Comparison of ENCODE assay signal across 13 cellular contexts in genomic region chr2:207805566-207806226, GRCh38. TPM values are rescaled to one million over a fixed set of nuclear protein-coding genes. Genes with fewer than 3 reads are reported as not detected.
A peak's percentile ranks its signal among the peaks of the same experiment; 100 is the strongest.
DNase-seq lines count a peak whose midpoint lies in the region; ATAC-seq and TF ChIP-seq lines count a peak whose summit lies in the region.
"Had no signal": no experiment of that assay in that cellular context is flagged by ENCODE, and none has a peak within 500 bp of the region (broad histone marks: within the 10 kb centered on the region; RNA-seq: fewer than 3 reads in every experiment).

No MANE protein-coding gene starts in this region.

- H2AFZ ChIP-seq in smooth muscle cell (ENCODE audit: low read depth), result no peak overlapping the region

- H3K27me3 ChIP-seq in smooth muscle cell (ENCODE audit: low read depth), result no peaks in the 10 kb centered on the region

- H3K4me2 ChIP-seq in smooth muscle cell, result no peak overlapping the region

- CTCF ChIA-PET in HEK293 (lab: Yijun Ruan, JAX) (interaction anchor here (1.3 to 1.9 kb wide), 3 partner anchors 14 to 235 kb away, joined by 5 to 7 read pairs (median 5); no protein-coding TSS in a partner anchor), RWPE1 (lab: Yijun Ruan, JAX) (interaction anchor here (0.7 kb wide), 1 partner anchor 110 kb away, joined by 3 read pairs; no protein-coding TSS in a partner anchor)

- no peak overlapping the region for H3K9ac ChIP-seq in smooth muscle cell (ENCODE audit: low read depth)

- no peaks in the 10 kb centered on the region for H4K20me1 ChIP-seq in smooth muscle cell (ENCODE audit: low read depth)

- DNase-seq in RWPE1 (ENCODE audit: low spot score), result peak; percentile 45
- peak; percentile 69 for DNase-seq in islet precursor cell
- no peak for DNase-seq in smooth muscle cell (lab: John Stamatoyannopoulos, UW; ENCODE audit: unreplicated experiment)
- no peak for DNase-seq in stimulated activated naive CD4-positive, alpha-beta T cell (lab: John Stamatoyannopoulos, UW)
- DNase-seq in NOMO-1 treated with dmso at 0.1 percent for 144 hours (lab: John Stamatoyannopoulos, UW; ENCODE audit: unreplicated experiment), result no peak
- DNase-seq: activated CD4-positive, alpha-beta T cell treated with anti-CD3 and anti-CD28 coated beads for 48 hours; C1 segment of cervical spinal cord; lower lobe of right lung; NCI-H1092; substantia nigra; T1000 had no signal

- H3K36me3 ChIP-seq in HEK293 (ENCODE audit: control insufficient read depth in 2 of 2, insufficient read depth in 1 of 2, low read length in 2 of 2) (no peaks in the 10 kb centered on the region), smooth muscle cell (ENCODE audit: low read depth) (no peaks in the 10 kb centered on the region)
- H3K36me3 ChIP-seq: lower lobe of right lung had no signal

- no peaks in the 10 kb centered on the region for H3F3A ChIP-seq in smooth muscle cell (ENCODE audit: low read depth)

- TF ChIP-seq CTCF in HEK293 (tag by site-specific recombination; IDR thresholded peaks at IDR 0.05) (no peak), RWPE1 (conservative IDR thresholded peaks at IDR 0.05; ENCODE audit: low read depth) (no peak), smooth muscle cell (IDR thresholded peaks at IDR 0.05; ENCODE audit: borderline replicate concordance, insufficient read depth, poor library complexity, severe bottlenecking) (no peak)

- H3K4me1 ChIP-seq in HEK293 (ENCODE audit: control insufficient read depth, insufficient read depth, low read length), result peaks cover 6% of the 10 kb centered on the region; the same call in 1 of the 2 replicates
- peaks cover 21% of the 10 kb centered on the region for H3K4me1 ChIP-seq in smooth muscle cell (ENCODE audit: low read depth)

- H3K4me3 ChIP-seq in HEK293 (ENCODE audit: low read depth, low read length) (no peak overlapping the region), smooth muscle cell (no peak overlapping the region)
- H3K4me3 ChIP-seq: lower lobe of right lung had no signal

- ATAC-seq in GM18873 (IDR thresholded peaks at IDR 0.05; ENCODE audit: low FRiP score, unreplicated experiment), result no peak

- POLR2A ChIA-PET in HEK293 (lab: Yijun Ruan, JAX), result interaction anchor here (1.2 kb wide), 1 partner anchor 9 kb away, joined by 5 read pairs; no protein-coding TSS in a partner anchor
- POLR2A ChIA-PET in RWPE1 (lab: Yijun Ruan, JAX; ENCODE audit: low non-redundant PET), result no interaction called here

- H3K79me2 ChIP-seq in smooth muscle cell (ENCODE audit: low read depth), result no peaks in the 10 kb centered on the region

- H3K9me3 ChIP-seq in HEK293 (ENCODE audit: control insufficient read depth, insufficient read depth, low read depth, low read length) (no peaks in the 10 kb centered on the region), smooth muscle cell (replicated peaks; ENCODE audit: low read depth) (no peaks in the 10 kb centered on the region)
- H3K9me3 ChIP-seq: lower lobe of right lung had no signal

- 74% methylated on average over 5 of the region's 5 CpGs for WGBS in smooth muscle cell (ENCODE audit: low lambda C conversion rate)

- H3K27ac ChIP-seq in HEK293 (ENCODE audit: extremely low read depth, low read depth, low read length) (no peak overlapping the region), RWPE1 (peak overlapping the region; percentile 62), smooth muscle cell (ENCODE audit: low read depth) (peak overlapping the region; percentile 60)
- H3K27ac ChIP-seq: lower lobe of right lung had no signal

TF ChIP-seq in HEK293, 187 proteins besides CTCF, POLR2A, EP300 and RAD21:
- TF ChIP-seq ZNF843 (tag by site-specific recombination; IDR thresholded peaks at IDR 0.05) (no peak), ZNF324 (tag by site-specific recombination; IDR thresholded peaks at IDR 0.05) (no peak), ZNF639 (tag by site-specific recombination; IDR thresholded peaks at IDR 0.05) (no peak), SCRT2 (tag by site-specific recombination; IDR thresholded peaks at IDR 0.05) (peak; percentile 85), ZNF600 (tag by site-specific recombination; IDR thresholded peaks at IDR 0.05) (0 out of 2 replicates have a peak, but pooled peaks have one; percentile 41), SCRT1 (tag by site-specific recombination; IDR thresholded peaks at IDR 0.05; ENCODE audit: borderline replicate concordance) (0 out of 2 replicates have a peak, but pooled peaks have one; percentile 39), ZNF366 (tag by site-specific recombination; conservative IDR thresholded peaks at IDR 0.05) (peak; percentile 31; the same call in 1 of the 2 replicates)

RNA-seq across cellular contexts. Expression of gene FZD5, which starts 36.0 kb away (rescaled TPM):
- total RNA-seq in smooth muscle cell, result 0.67 and 1.4 TPM in 2 replicates
- 0.09 and 0.60 TPM in 2 replicates for polyA plus RNA-seq in smooth muscle cell

Comparison
In these comparisons a context has a peak if more than half of its experiments do, and no peak if none do; other contexts are left out.
1. DNase-seq: peak in RWPE1 (single experiment) and islet precursor cell (single experiment); none in smooth muscle cell (single experiment), stimulated activated naive CD4-positive, alpha-beta T cell (0 of 6) and NOMO-1 treated with dmso at 0.1 percent for 144 hours (single experiment).